ENCODE assay signal across 9 cellular contexts in genomic region chr5:109865636-109866035, GRCh38.
DNase-seq lines count a peak whose midpoint lies in the region; ATAC-seq and TF ChIP-seq lines count a peak whose summit lies in the region.
"Had no signal": no experiment of that assay in that cellular context is flagged by ENCODE, and none has a peak within 500 bp of the region (broad histone marks: within the 10 kb centered on the region; RNA-seq: fewer than 3 reads in every experiment).

No MANE protein-coding gene starts in this region.

- ATAC-seq in GM21529 (IDR thresholded peaks at IDR 0.05; ENCODE audit: unreplicated experiment) (no peak), HG03457 (IDR thresholded peaks at IDR 0.05; ENCODE audit: unreplicated experiment) (no peak)

- H3K9me3 ChIP-seq in MG63, result no peaks in the 10 kb centered on the region

- H3K27me3 Mint-ChIP-seq in brain, result no peaks in the 10 kb centered on the region

- H3K36me3 ChIP-seq in MG63, result peaks cover 28% of the 10 kb centered on the region

- peak overlapping the region in 1 of 5 experiments; percentile 32 for H3K4me3 Mint-ChIP-seq in brain

- DNase-seq in GM03348 (ENCODE audit: low spot score) (peak; percentile 51), MG63 (peak; percentile 92), occipital lobe (lab: John Stamatoyannopoulos, UW) (peak; percentile 40), foreskin melanocyte (no peak), OCI-M2 (lab: John Stamatoyannopoulos, UW; ENCODE audit: unreplicated experiment) (no peak)
- DNase-seq: left cardiac atrium had no signal

- no peak for TF ChIP-seq CTCF in brain (conservative IDR thresholded peaks at IDR 0.05)

- H3K4me3 ChIP-seq in MG63, result no peak overlapping the region

- H3K9me3 Mint-ChIP-seq in brain, result no peaks in the 10 kb centered on the region

- peaks cover 21% of the 10 kb centered on the region for H3K36me3 Mint-ChIP-seq in brain

- H3K27ac Mint-ChIP-seq in brain, result peak overlapping the region in 4 of 5 experiments; percentile 59 to 95 (median 84)

- no peaks in the 10 kb centered on the region for H3K27me3 ChIP-seq in MG63

- peaks cover 31% of the 10 kb centered on the region for H3K4me1 Mint-ChIP-seq in brain

Comparison
In these comparisons a context has a peak if more than half of its experiments do, and no peak if none do; other contexts are left out.
1. DNase-seq: peak in GM03348 (single experiment), MG63 (single experiment) and occipital lobe (single experiment); none in foreskin melanocyte (single experiment) and OCI-M2 (single experiment).